Comparison of ENCODE assay signal across 9 cellular contexts in the genomic region with DNA sequence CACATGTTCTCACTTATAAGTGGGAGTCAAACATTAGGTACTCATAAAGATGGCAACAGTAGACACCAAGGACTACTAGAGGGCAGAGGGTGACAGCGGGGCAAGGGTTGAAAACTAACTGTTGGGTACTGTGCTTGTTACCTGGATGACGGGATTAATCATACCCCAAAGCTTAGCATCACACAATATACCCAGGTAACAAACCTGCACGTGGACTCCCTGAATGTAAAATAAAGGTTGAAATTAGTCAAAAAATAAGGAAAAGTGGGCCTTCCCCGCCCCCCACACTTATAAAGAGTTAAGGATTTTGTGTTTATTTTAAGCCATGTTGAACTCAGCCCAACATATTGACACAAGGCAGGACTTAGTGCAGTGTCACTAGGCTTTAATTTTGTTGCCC.
"Had no signal": no experiment of that assay in that cellular context is flagged by ENCODE, and none has a peak within 500 bp of the region (broad histone marks: within the 10 kb centered on the region; RNA-seq: fewer than 3 reads in every experiment).

No MANE protein-coding gene starts in this region.

- H3K9me3 Mint-ChIP-seq: IgD-negative memory B cell had no signal

- H3K36me3 ChIP-seq: HAP-1 had no signal

- H3K4me1 ChIP-seq: HAP-1 had no signal

- H3K27ac ChIP-seq: GM23248, HL-60 had no signal

- H3K9me3 ChIP-seq: HAP-1 had no signal

- H3K27ac Mint-ChIP-seq: HFFc6 had no signal

- H3K9ac ChIP-seq: GM23248 had no signal

- H3K4me1 Mint-ChIP-seq: IgD-negative memory B cell had no signal

- H3K36me3 Mint-ChIP-seq: IgD-negative memory B cell had no signal

- H3K4me3 ChIP-seq: GM23248, HAP-1 had no signal

- ATAC-seq: HCT116, HepG2 had no signal

- H3K4me3 Mint-ChIP-seq: HFFc6, IgD-negative memory B cell had no signal

- DNase-seq: GM23248, GOT3, H7, HFFc6 had no signal
